ENCODE assay signal across 8 cellular contexts in genomic region chr2:72144746-72145657, GRCh38. TPM values are rescaled to one million over a fixed set of nuclear protein-coding genes. Genes with fewer than 3 reads are reported as not detected.
DNase-seq lines count a peak whose midpoint lies in the region; ATAC-seq and TF ChIP-seq lines count a peak whose summit lies in the region.

No MANE protein-coding gene starts in this region.

- ATAC-seq in activated naive CD8-positive, alpha-beta T cell treated with anti-CD3 and anti-CD28 coated beads, Interleukin-2, amount 10 ng/mL, durations not matched to agents 7 days and 5 days (ENCODE audit: low read depth): no peak

- BruUV-seq in Calu3 (replicated peaks; lab: Mats Ljungman, UMichigan): no TSS peak

- peak overlapping the region; percentile 81 for H3K4me3 ChIP-seq in MG63
- H3K4me3 ChIP-seq in iPS-11a (ENCODE audit: low read depth, low read length): peak overlapping the region; percentile 34
- H3K4me3 ChIP-seq in skeletal muscle cell (ENCODE audit: low read depth, low read length): peak overlapping the region; percentile 23

- peaks cover 33% of the 10 kb centered on the region for H3K36me3 ChIP-seq in MG63

- CTCF ChIA-PET in Calu3 (lab: Charles Lee): interaction anchor here (0.6 kb wide), 1 partner anchor 651 kb away, joined by 4 read pairs; no protein-coding TSS in a partner anchor

- no peak for TF ChIP-seq CTCF in Calu3 (IDR thresholded peaks at IDR 0.05; ENCODE audit: unreplicated experiment)

- peaks cover 35% of the 10 kb centered on the region for H3K36me3 Mint-ChIP-seq in Calu3 (ENCODE audit: insufficient read depth, unreplicated experiment)
- peaks cover 6% of the 10 kb centered on the region for H3K36me3 Mint-ChIP-seq in activated naive CD8-positive, alpha-beta T cell treated with anti-CD3 and anti-CD28 coated beads, Interleukin-2, amount 10 ng/mL, durations not matched to agents 7 days and 5 days

- no peaks in the 10 kb centered on the region for H3K9me3 ChIP-seq in MG63

- H3K27me3 Mint-ChIP-seq in Calu3 (ENCODE audit: unreplicated experiment): peaks cover 58% of the 10 kb centered on the region
- H3K27me3 Mint-ChIP-seq in activated naive CD8-positive, alpha-beta T cell treated with anti-CD3 and anti-CD28 coated beads, Interleukin-2, amount 10 ng/mL, durations not matched to agents 7 days and 5 days: peaks cover 60% of the 10 kb centered on the region

- H3K4me3 Mint-ChIP-seq in Calu3 (ENCODE audit: low read depth, unreplicated experiment): peak overlapping the region; percentile 72
- peak overlapping the region; percentile 70 for H3K4me3 Mint-ChIP-seq in activated naive CD8-positive, alpha-beta T cell treated with anti-CD3 and anti-CD28 coated beads, Interleukin-2, amount 10 ng/mL, durations not matched to agents 7 days and 5 days

- intact Hi-C loops in Calu3 (cut with micrococcal nuclease; ENCODE audit: unreplicated experiment): no loop called here

- peak overlapping the region; percentile 6 for H3K27ac Mint-ChIP-seq in Calu3 (ENCODE audit: unreplicated experiment)
- peak overlapping the region; percentile 12 for H3K27ac Mint-ChIP-seq in activated naive CD8-positive, alpha-beta T cell treated with anti-CD3 and anti-CD28 coated beads, Interleukin-2, amount 10 ng/mL, durations not matched to agents 7 days and 5 days

- DNase-seq in Calu3: peak; percentile 84
- peak; percentile 90 for DNase-seq in MG63
- DNase-seq in activated naive CD8-positive, alpha-beta T cell treated with anti-CD3 and anti-CD28 coated beads, Interleukin-2, amount 10 ng/mL, durations not matched to agents 7 days and 5 days: peak; percentile 40
- DNase-seq in skeletal muscle cell (ENCODE audit: low read depth): no peak
- no peak for DNase-seq in inferior parietal cortex (ENCODE audit: extremely low spot score)
- DNase-seq in activated gamma-delta T cell treated with Interleukin-2 at 50 U/mL for 16 hours: no peak
- no peak for DNase-seq in NCI-H1436 (lab: John Stamatoyannopoulos, UW)

- H3K9me3 Mint-ChIP-seq in Calu3 (ENCODE audit: low read depth, unreplicated experiment): no peaks in the 10 kb centered on the region
- H3K9me3 Mint-ChIP-seq in activated naive CD8-positive, alpha-beta T cell treated with anti-CD3 and anti-CD28 coated beads, Interleukin-2, amount 10 ng/mL, durations not matched to agents 7 days and 5 days: peaks cover 1% of the 10 kb centered on the region

- no peaks in the 10 kb centered on the region for H3K27me3 ChIP-seq in MG63

- POLR2A ChIA-PET in activated naive CD8-positive, alpha-beta T cell treated with anti-CD3 and anti-CD28 coated beads, Interleukin-2, amount 10 ng/mL, durations not matched to agents 7 days and 5 days (lab: Charles Lee): no interaction called here

- H3K4me1 Mint-ChIP-seq in Calu3 (ENCODE audit: low read depth, unreplicated experiment): peaks cover 24% of the 10 kb centered on the region
- peaks cover 23% of the 10 kb centered on the region for H3K4me1 Mint-ChIP-seq in activated naive CD8-positive, alpha-beta T cell treated with anti-CD3 and anti-CD28 coated beads, Interleukin-2, amount 10 ng/mL, durations not matched to agents 7 days and 5 days

RNA-seq across cellular contexts. Expression of gene CYP26B1, which starts 2.7 kb away (rescaled TPM):
- 3.0 and 5.1 TPM in 2 replicates for total RNA-seq in Calu3 (2022)
- total RNA-seq in MG63 (2014; rRNA removed; shearing (Covaris generic); ENCODE audit: low replicate concordance): 5.4 and 10.6 TPM in 2 replicates
- not detected for total RNA-seq in activated naive CD8-positive, alpha-beta T cell treated with anti-CD3 and anti-CD28 coated beads, Interleukin-2, amount 10 ng/mL, durations not matched to agents 7 days and 5 days

Comparison
In these comparisons a context has a peak if more than half of its experiments do, and no peak if none do; other contexts are left out.
1. DNase-seq: peak in Calu3 (single experiment), MG63 (single experiment) and activated naive CD8-positive, alpha-beta T cell treated with anti-CD3 and anti-CD28 coated beads, Interleukin-2, amount 10 ng/mL, durations not matched to agents 7 days and 5 days (single experiment); none in skeletal muscle cell (single experiment), inferior parietal cortex (single experiment), activated gamma-delta T cell treated with Interleukin-2 at 50 U/mL for 16 hours (single experiment) and NCI-H1436 (single experiment).
2. H3K4me3 ChIP-seq: peak in every context shown above with its lines; median percentile 81 in MG63; 34 in iPS-11a; 23 in skeletal muscle cell.